In genomic region chr6:128500749-128501350, GRCh38 we compare ENCODE assay signal across 1 cellular context. TPM values are rescaled to one million over a fixed set of nuclear protein-coding genes. Genes with fewer than 3 reads are reported as not detected.
"Had no signal": no experiment of that assay in that cellular context is flagged by ENCODE, and none has a peak within 500 bp of the region (broad histone marks: within the 10 kb centered on the region; RNA-seq: fewer than 3 reads in every experiment).

No MANE protein-coding gene starts in this region.

RNA-seq across cellular contexts. Expression of gene PTPRK, which starts 19.5 kb away (rescaled TPM):
- total RNA-seq: OCI-LY7 had no signal
